Comparison of ENCODE assay signal across 24 cellular contexts in genomic region chr16:15415411-15416070, GRCh38. TPM values are rescaled to one million over a fixed set of nuclear protein-coding genes. Genes with fewer than 3 reads are reported as not detected.
A peak's percentile ranks its signal among the peaks of the same experiment; 100 is the strongest.
DNase-seq lines count a peak whose midpoint lies in the region; ATAC-seq and TF ChIP-seq lines count a peak whose summit lies in the region.
"Had no signal": no experiment of that assay in that cellular context is flagged by ENCODE, and none has a peak within 500 bp of the region (broad histone marks: within the 10 kb centered on the region; RNA-seq: fewer than 3 reads in every experiment).

No MANE protein-coding gene starts in this region.

- peak overlapping the region; percentile 66 for H3K4me2 ChIP-seq in PC-9

- H3K79me2 ChIP-seq in PC-9 (ENCODE audit: low read depth) = no peaks in the 10 kb centered on the region

- CTCF ChIA-PET in PC-9 (lab: Charles Lee) = interaction anchor here (0.6 kb wide), 1 partner anchor 15 kb away, joined by 7 read pairs; no protein-coding TSS in a partner anchor

- H3K36me3 ChIP-seq in PC-9 (ENCODE audit: low read depth) (no peaks in the 10 kb centered on the region), brain microvascular endothelial cell (replicated peaks) (no peaks in the 10 kb centered on the region), psoas muscle (ENCODE audit: insufficient read depth in 1 of 2, low read depth in 1 of 2) (no peaks in the 10 kb centered on the region)
- H3K36me3 ChIP-seq: BE2C, heart left ventricle, prostate gland, SJSA1, transverse colon had no signal

- intact Hi-C loops in PC-9 (cut with micrococcal nuclease; ENCODE audit: unreplicated experiment) (no loop called here), psoas muscle (cut with DNase I) (no loop called here)

- H3K4me1 ChIP-seq in PC-9 (replicated peaks; ENCODE audit: insufficient read depth) (peaks cover 30% of the 10 kb centered on the region), psoas muscle (peaks cover 12% of the 10 kb centered on the region)
- H3K4me1 ChIP-seq: Caco-2, heart left ventricle, prostate gland, SJSA1, transverse colon had no signal

- TF ChIP-seq CTCF in PC-9 (conservative IDR thresholded peaks at IDR 0.05) = no peak
- no peak for TF ChIP-seq CTCF in brain microvascular endothelial cell (IDR thresholded peaks at IDR 0.05; ENCODE audit: low read depth, low read length, missing control alignments)
- TF ChIP-seq CTCF in psoas muscle (IDR thresholded peaks at IDR 0.05) = no peak
- TF ChIP-seq CTCF in omental fat pad (IDR thresholded peaks at IDR 0.05) = no peak

- no peaks in the 10 kb centered on the region for H4K20me1 ChIP-seq in PC-9 (ENCODE audit: insufficient read depth)

- peak overlapping the region; percentile 30; the same call in 1 of the 2 replicates for H3K4me3 ChIP-seq in PC-9
- H3K4me3 ChIP-seq in brain microvascular endothelial cell (ENCODE audit: low read depth, low read length) = no peak overlapping the region
- no peak overlapping the region for H3K4me3 ChIP-seq in psoas muscle
- H3K4me3 ChIP-seq: heart left ventricle, mucosa of descending colon, prostate gland, SJSA1, transverse colon had no signal

- peak overlapping the region; percentile 84 for H3K27ac ChIP-seq in PC-9
- no peak overlapping the region for H3K27ac ChIP-seq in brain microvascular endothelial cell
- H3K27ac ChIP-seq in psoas muscle = peak overlapping the region; percentile 60
- H3K27ac ChIP-seq: heart left ventricle, prostate gland, SJSA1, transverse colon had no signal

- in situ Hi-C loops in brain microvascular endothelial cell (cut with HindIII; ENCODE audit: low pct_ligation_motif_present, low sequenced_read_pairs) = no loop called here

- H3K9me2 ChIP-seq in PC-9 (ENCODE audit: insufficient read depth) = no peaks in the 10 kb centered on the region

- ATAC-seq in psoas muscle = peak in 3 of 4 donors; percentile 30 to 48 (median 41)
- no peak for ATAC-seq in omental fat pad (ENCODE audit: low FRiP score)
- no peak for ATAC-seq in HG03097 (IDR thresholded peaks at IDR 0.05; ENCODE audit: low FRiP score, unreplicated experiment)
- ATAC-seq: activated T-cell treated with anti-CD3 and anti-CD28 coated beads, Interleukin-2, amount 50 U/mL, for 4 hours; heart left ventricle; mucosa of descending colon; WTC11 had no signal

- POLR2A ChIA-PET in PC-9 (lab: Charles Lee; ENCODE audit: unreplicated experiment) = no interaction called here

- peak overlapping the region; percentile 16; the same call in 1 of the 2 replicates for H2AFZ ChIP-seq in PC-9

- no TSS peak for BruUV-seq in PC-9 (replicated peaks; lab: Mats Ljungman, UMichigan)

- H3K9me3 ChIP-seq in PC-9 (ENCODE audit: insufficient read depth, low read depth) (no peaks in the 10 kb centered on the region), psoas muscle (no peaks in the 10 kb centered on the region)
- H3K9me3 ChIP-seq: BE2C, Caco-2, heart left ventricle, mucosa of descending colon, prostate gland, SJSA1, transverse colon had no signal

- WGBS in psoas muscle, 3 donors = 46 to 62% (median 49%) methylated on average over 6 of the region's 6 CpGs

- peak; percentile 70 for DNase-seq in ELR (ENCODE audit: low read depth)
- peak in 1 of 2 experiments; percentile 81 for DNase-seq in PC-9
- DNase-seq in brain microvascular endothelial cell = peak; percentile 37
- DNase-seq in psoas muscle = no peak
- DNase-seq in DMS114 treated with DMSO at 0.1 percent for 48 hours (lab: John Stamatoyannopoulos, UW; ENCODE audit: unreplicated experiment) = no peak
- DNase-seq in omental fat pad (ENCODE audit: low spot score) = no peak
- no peak for DNase-seq in HPDE6-E6E7 (ENCODE audit: extremely low spot score)
- DNase-seq: activated naive CD4-positive, alpha-beta T cell treated with anti-CD3 and anti-CD28 coated beads, Interleukin-2, amount 10 ng/mL, durations not matched to agents 7 days and 5 days; activated T-cell treated with anti-CD3 and anti-CD28 coated beads, Interleukin-2, amount 50 U/mL, for 4 hours; aorta; BE2C; Caco-2; endodermal cell; heart left ventricle; mucosa of descending colon; NCI-H774; OCI-M1; stimulated activated CD4-positive, alpha-beta T cell treated with anti-CD3 and anti-CD28 coated beads, Interleukin-4, amount 100 ng/mL, for 1 hour; T-helper 2 cell; transverse colon had no signal

- peaks cover 21% of the 10 kb centered on the region for H3F3A ChIP-seq in PC-9 (ENCODE audit: insufficient read depth, low read depth)

- H3K27me3 ChIP-seq in PC-9 (ENCODE audit: insufficient read depth, low read depth) = no peaks in the 10 kb centered on the region
- H3K27me3 ChIP-seq in brain microvascular endothelial cell (replicated peaks) = no peaks in the 10 kb centered on the region
- no peaks in the 10 kb centered on the region for H3K27me3 ChIP-seq in psoas muscle (ENCODE audit: insufficient read depth in 3 of 3, low read length in 2 of 3)
- H3K27me3 ChIP-seq: BE2C, heart left ventricle, SJSA1, transverse colon had no signal

RNA-seq across cellular contexts. Expression of gene BMERB1, which starts 18.8 kb away (rescaled TPM):
- 3.9 and 4.3 TPM in 2 replicates for total RNA-seq in PC-9 (2021)
- 100 to 1,000 TPM in 2 of 4 donors, 10 to 100 TPM in 2; 31.3 to 133 (median 84.6) TPM for total RNA-seq in psoas muscle
- polyA plus RNA-seq in psoas muscle = 10 to 100 TPM; 26.6 to 83.8 (median 38.3) TPM
- total RNA-seq in omental fat pad = 10 to 100 TPM; 28.7 to 47.0 (median 41.8) TPM
- total RNA-seq: Caco-2 had no signal

RNA-seq across cellular contexts. Expression of gene MPV17L, which starts 20.0 kb away (rescaled TPM):
- 0.11 TPM in 1 of 2 replicates, not detected in the other for total RNA-seq in PC-9 (2021)
- total RNA-seq in psoas muscle = 10 to 100 TPM in 2 of 4 donors, 1 to 10 TPM in 2; 5.6 to 30.3 (median 16.1) TPM
- polyA plus RNA-seq in psoas muscle = 1 to 10 TPM; 5.6 to 9.2 (median 6.3) TPM
- 10 to 100 TPM in 1 of 4 donors, 1 to 10 TPM in 3; 5.8 to 10.7 (median 7.7) TPM for total RNA-seq in omental fat pad

RNA-seq across cellular contexts. Expression of gene NPIPA5, which starts 37.4 kb away (rescaled TPM):
- total RNA-seq in PC-9 (2021) (0.68 and 0.73 TPM in 2 replicates), psoas muscle (10 to 100 TPM in 3 of 4 donors, 1 to 10 TPM in 1; 8.0 to 18.7 (median 11.0) TPM), omental fat pad (10 to 100 TPM in 2 of 4 donors, 1 to 10 TPM in 2; 1.2 to 22.5 (median 9.4) TPM)
- polyA plus RNA-seq in psoas muscle = 10 to 100 TPM in 2 of 3 donors, 1 to 10 TPM in 1; 1.5 to 22.1 (median 16.0) TPM

Comparison
In these comparisons a context has a peak if more than half of its experiments do, and no peak if none do; other contexts are left out.
1. DNase-seq: peak in ELR (single experiment) and brain microvascular endothelial cell (single experiment); none in psoas muscle (0 of 2), DMS114 treated with DMSO at 0.1 percent for 48 hours (single experiment), omental fat pad (single experiment) and HPDE6-E6E7 (single experiment).
2. ATAC-seq: peak in psoas muscle (3 of 4); none in omental fat pad (single experiment) and HG03097 (single experiment).